In genomic region chr4:52196606-52197130, GRCh38 we compare ENCODE assay signal across 27 cellular contexts.
"Had no signal": no experiment of that assay in that cellular context is flagged by ENCODE, and none has a peak within 500 bp of the region (broad histone marks: within the 10 kb centered on the region; RNA-seq: fewer than 3 reads in every experiment).

No MANE protein-coding gene starts in this region.

- H3K4me1 ChIP-seq: foreskin keratinocyte, left lung, psoas muscle, upper lobe of left lung had no signal

- H3K9me3 ChIP-seq: gastroesophageal sphincter, heart left ventricle, left lung, ovary, psoas muscle, right lobe of liver, thoracic aorta, tibial nerve, upper lobe of left lung had no signal

- DNase-seq: dorsolateral prefrontal cortex; effector CD4-positive, alpha-beta T cell; foreskin keratinocyte; heart left ventricle; kidney; left cardiac atrium; left lung; mesendoderm; midbrain; naive thymus-derived CD8-positive, alpha-beta T cell; occipital lobe; ovary; posterior cingulate gyrus; psoas muscle; retina; right lobe of liver; small intestine; stimulated activated CD4-positive, alpha-beta T cell treated with anti-CD3 and anti-CD28 coated beads, Interleukin-15, amount 100 ng/mL, for 24 hours; stimulated activated CD4-positive, alpha-beta T cell treated with anti-CD3 and anti-CD28 coated beads, Interleukin-2, amount 100 ng/mL, for 48 hours; stimulated activated naive B cell treated with anti-CD40 and anti-IgM and Interleukin-4, amounts not matched to agents 10 μg/mL and 1 μg/mL and 100 μg/mL, for 72 hours; upper lobe of left lung had no signal

- H3K27ac ChIP-seq: dorsolateral prefrontal cortex, epithelial cell of prostate, foreskin keratinocyte, gastroesophageal sphincter, hepatocyte, left lung, ovary, psoas muscle, right lobe of liver, tibial nerve, upper lobe of left lung had no signal

- H3K79me2 ChIP-seq: hepatocyte had no signal

- H3K36me3 ChIP-seq: gastroesophageal sphincter, heart left ventricle, left lung, ovary, right lobe of liver, thoracic aorta, tibial nerve, upper lobe of left lung had no signal

- H3K4me2 ChIP-seq: hepatocyte had no signal

- H3K4me3 ChIP-seq: dorsolateral prefrontal cortex, gastroesophageal sphincter, heart left ventricle, hepatocyte, left lung, ovary, psoas muscle, right lobe of liver, thoracic aorta, tibial nerve, upper lobe of left lung had no signal

- H3K27me3 ChIP-seq: foreskin keratinocyte, gastroesophageal sphincter, hepatocyte, left lung, ovary, right lobe of liver, tibial nerve, upper lobe of left lung had no signal

- ATAC-seq: esophagus mucosa; foreskin keratinocyte; gastroesophageal sphincter; heart left ventricle; left cardiac atrium; left lung; naive thymus-derived CD8-positive, alpha-beta T cell; psoas muscle; stimulated activated naive B cell treated with anti-CD40 and anti-IgM and Interleukin-4, amounts not matched to agents 10 μg/mL and 1 μg/mL and 100 μg/mL, for 72 hours had no signal

- H2AFZ ChIP-seq: hepatocyte had no signal
